ENCODE assay signal across 8 cellular contexts in the genomic region with DNA sequence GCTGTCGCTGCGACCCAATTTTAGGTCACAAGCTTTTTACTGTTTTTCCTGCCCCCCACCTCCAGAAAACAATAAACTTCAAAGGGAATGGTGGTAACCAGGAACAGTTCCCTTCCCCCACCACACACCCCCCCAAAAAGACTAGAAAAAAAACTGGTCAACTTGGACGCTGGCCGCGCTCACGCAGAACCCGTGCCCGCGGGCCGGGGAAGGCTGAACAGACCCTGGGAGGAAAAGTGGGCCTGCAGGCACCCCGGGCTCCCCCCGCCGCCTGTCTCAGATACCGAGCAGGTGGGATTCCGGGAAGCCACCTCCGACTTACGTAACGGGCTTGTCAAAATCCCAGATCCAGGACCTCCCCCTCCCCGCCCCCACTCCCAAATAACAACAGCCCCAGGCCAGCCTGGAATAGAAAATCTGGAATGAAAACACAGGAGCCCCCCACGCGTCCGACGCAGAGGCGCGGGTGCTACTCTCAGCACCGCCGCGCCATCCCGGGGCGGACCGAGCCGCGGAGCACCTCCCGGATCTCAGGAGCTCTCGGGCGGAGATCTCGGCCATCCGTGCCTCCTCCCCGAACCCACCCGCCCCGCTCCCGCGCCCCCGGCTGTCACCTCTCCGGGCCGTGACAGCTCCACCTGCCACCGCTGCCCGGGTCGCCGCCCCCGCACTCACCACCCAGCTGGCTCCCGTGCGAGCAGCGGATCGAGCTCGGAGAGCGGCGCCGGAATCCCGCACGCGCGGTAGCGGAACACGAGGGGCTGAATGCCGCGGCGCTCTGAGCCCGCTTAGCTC. TPM values are rescaled to one million over a fixed set of nuclear protein-coding genes. Genes with fewer than 3 reads are reported as not detected.
A peak's percentile ranks its signal among the peaks of the same experiment; 100 is the strongest.
DNase-seq lines count a peak whose midpoint lies in the region; ATAC-seq and TF ChIP-seq lines count a peak whose summit lies in the region.

No MANE protein-coding gene starts in this region.

- peak; percentile 50 for ATAC-seq in left colon

- peak overlapping the region; percentile 69 for H3K4me3 ChIP-seq in LNCaP clone FGC (ENCODE audit: low read depth, low read length)

- peak overlapping the region; percentile 88 for H3K27ac ChIP-seq in VCaP

- intact Hi-C loops in left colon (cut with DNase I, micrococcal nuclease) = no loop called here

- DNase-seq in SIG-M5 treated with dmso at 0.1 percent for 504 hours (lab: John Stamatoyannopoulos, UW; ENCODE audit: unreplicated experiment) = peak; percentile 50
- no peak for DNase-seq in SIG-M5 (lab: John Stamatoyannopoulos, UW)
- DNase-seq in LNCaP clone FGC (ENCODE audit: low read depth) = no peak
- peak; percentile 58 for DNase-seq in cerebellum (ENCODE audit: low spot score)
- DNase-seq in left colon = peak; percentile 68 to 76
- DNase-seq in stimulated activated CD4-positive, alpha-beta T cell treated with anti-CD3 and anti-CD28 coated beads, Interleukin-2, amount 100 ng/mL, for 4 hours (ENCODE audit: low read depth) = peak; percentile 29
- no peak for DNase-seq in epidermal melanocyte (ENCODE audit: insufficient read length, low spot score)

- TF ChIP-seq CTCF in LNCaP clone FGC (IDR thresholded peaks at IDR 0.05; ENCODE audit: control insufficient read depth, extremely low read depth, insufficient read depth) = no peak
- no peak for TF ChIP-seq CTCF in VCaP (conservative IDR thresholded peaks at IDR 0.05)

RNA-seq across cellular contexts. Expression of a gene that starts 0.6 kb away (rescaled TPM):
- total RNA-seq in cerebellum = 55.3 TPM
- total RNA-seq in left colon = 10 to 100 TPM; 17.7 to 19.5 TPM

Comparison
In these comparisons a context has a peak if more than half of its experiments do, and no peak if none do; other contexts are left out.
1. DNase-seq: peak in SIG-M5 treated with dmso at 0.1 percent for 504 hours (single experiment), cerebellum (single experiment), left colon (2 of 2) and stimulated activated CD4-positive, alpha-beta T cell treated with anti-CD3 and anti-CD28 coated beads, Interleukin-2, amount 100 ng/mL, for 4 hours (single experiment); none in SIG-M5 (single experiment), LNCaP clone FGC (single experiment) and epidermal melanocyte (single experiment).